21 cellular contexts compared by ENCODE assay signal in genomic region chr21:33058468-33059318, GRCh38. TPM values are rescaled to one million over a fixed set of nuclear protein-coding genes. Genes with fewer than 3 reads are reported as not detected.
A peak's percentile ranks its signal among the peaks of the same experiment; 100 is the strongest.
DNase-seq lines count a peak whose midpoint lies in the region; ATAC-seq and TF ChIP-seq lines count a peak whose summit lies in the region.
"Had no signal": no experiment of that assay in that cellular context is flagged by ENCODE, and none has a peak within 500 bp of the region (broad histone marks: within the 10 kb centered on the region; RNA-seq: fewer than 3 reads in every experiment).

No MANE protein-coding gene starts in this region.

- H3K4me3 ChIP-seq in PC-3 (ENCODE audit: low read length) (no peak overlapping the region), Caco-2 (ENCODE audit: low read depth, low read length) (no peak overlapping the region)
- H3K4me3 ChIP-seq: neural progenitor cell, tibial nerve had no signal

- H3K79me2 ChIP-seq in PC-3 (ENCODE audit: low read length) = no peaks in the 10 kb centered on the region

- no peak overlapping the region for H3K9ac ChIP-seq in PC-3 (ENCODE audit: low read length)
- H3K9ac ChIP-seq: neural progenitor cell had no signal

- no peak overlapping the region for H2AFZ ChIP-seq in PC-3 (ENCODE audit: low read length)
- H2AFZ ChIP-seq: neural progenitor cell had no signal

- H3K9me3 ChIP-seq in PC-3 (ENCODE audit: low read length) (no peaks in the 10 kb centered on the region), Caco-2 (no peaks in the 10 kb centered on the region)
- H3K9me3 ChIP-seq: tibial nerve had no signal

- TF ChIP-seq CTCF in PC-3 (conservative IDR thresholded peaks at IDR 0.05; ENCODE audit: low read depth, low read length) (no peak), Caco-2 (IDR thresholded peaks at IDR 0.05; ENCODE audit: insufficient read depth in 1 of 2, low read depth in 1 of 2, low read length in 1 of 2, severe bottlenecking in 1 of 2, unreplicated experiment in 1 of 2) (no peak)

- H3K9me3 Mint-ChIP-seq in dendritic cell treated with granulocyte-macrophage colony-stimulating factor and Interleukin-4, amounts not matched to agents 40 ng/mL and 50 ng/mL, for 4 days = no peaks in the 10 kb centered on the region
- no peaks in the 10 kb centered on the region for H3K9me3 Mint-ChIP-seq in Caco-2 (ENCODE audit: unreplicated experiment)
- H3K9me3 Mint-ChIP-seq: HFFc6, neural progenitor cell had no signal

- H3K36me3 Mint-ChIP-seq in dendritic cell treated with granulocyte-macrophage colony-stimulating factor and Interleukin-4, amounts not matched to agents 40 ng/mL and 50 ng/mL, for 4 days (ENCODE audit: low read depth) = no peaks in the 10 kb centered on the region
- H3K36me3 Mint-ChIP-seq in Caco-2 (ENCODE audit: insufficient read depth, unreplicated experiment) = no peaks in the 10 kb centered on the region
- H3K36me3 Mint-ChIP-seq: neural progenitor cell had no signal

- intact Hi-C loops in dendritic cell treated with granulocyte-macrophage colony-stimulating factor and Interleukin-4, amounts not matched to agents 40 ng/mL and 50 ng/mL, for 4 days (cut with micrococcal nuclease) = no loop called here
- intact Hi-C loops in posterior cingulate gyrus (cut with DNase I) = no loop called here
- intact Hi-C loops in PC-3 (cut with micrococcal nuclease) = no loop called here
- intact Hi-C loops in Caco-2 (cut with micrococcal nuclease; ENCODE audit: unreplicated experiment) = no loop called here

- DNase-seq in NCI-H2029 treated with DMSO at 0.1 percent for 48 hours (lab: John Stamatoyannopoulos, UW) (peak; percentile 19), NCI-H2029 (lab: John Stamatoyannopoulos, UW) (no peak), NCI-H1092 treated with DMSO at 0.1 percent for 48 hours (lab: John Stamatoyannopoulos, UW) (peak; percentile 37), posterior cingulate gyrus (peak in 6 of 10 donors; percentile 32 to 93 (median 62)), PC-3 (no peak), Caco-2 (no peak)
- DNase-seq: activated CD4-positive, alpha-beta T cell treated with anti-CD3 and anti-CD28 coated beads, Interleukin-2, amount 50 U/mL, for 48 hours; activated gamma-delta T cell; brain microvascular endothelial cell; HFFc6; NCI-H345; stimulated activated CD4-positive, alpha-beta T cell treated with anti-CD3 and anti-CD28 coated beads, Interleukin-12 subunit alpha, Interleukin-12 subunit beta, amount 100 ng/mL, for 4 hours had no signal

- POLR2A ChIA-PET in PC-3 (lab: Charles Lee; ENCODE audit: unreplicated experiment) = no interaction called here
- POLR2A ChIA-PET in Caco-2 (lab: Charles Lee) = no interaction called here

- peaks cover 1% of the 10 kb centered on the region for H3K27me3 Mint-ChIP-seq in dendritic cell treated with granulocyte-macrophage colony-stimulating factor and Interleukin-4, amounts not matched to agents 40 ng/mL and 50 ng/mL, for 4 days
- H3K27me3 Mint-ChIP-seq in Caco-2 (ENCODE audit: insufficient read depth, unreplicated experiment) = peaks cover 29% of the 10 kb centered on the region

- H3K4me1 ChIP-seq in PC-3 (ENCODE audit: insufficient read depth, low read length) (no peaks in the 10 kb centered on the region), Caco-2 (no peaks in the 10 kb centered on the region)
- H3K4me1 ChIP-seq: neural progenitor cell had no signal

- H3K4me3 Mint-ChIP-seq in dendritic cell treated with granulocyte-macrophage colony-stimulating factor and Interleukin-4, amounts not matched to agents 40 ng/mL and 50 ng/mL, for 4 days = no peak overlapping the region
- no peak overlapping the region for H3K4me3 Mint-ChIP-seq in Caco-2 (ENCODE audit: unreplicated experiment)
- H3K4me3 Mint-ChIP-seq: HFFc6, neural progenitor cell had no signal

- H3K9me2 ChIP-seq in PC-3 (replicated peaks; ENCODE audit: low read length) = no peaks in the 10 kb centered on the region

- H3K36me3 ChIP-seq in PC-3 (ENCODE audit: low read depth, low read length) (no peaks in the 10 kb centered on the region), Caco-2 (ENCODE audit: control insufficient read depth, insufficient read depth, low read length) (no peaks in the 10 kb centered on the region)
- H3K36me3 ChIP-seq: brain microvascular endothelial cell, neural progenitor cell, tibial nerve had no signal

- CTCF ChIA-PET in PC-3 (lab: Charles Lee) = no interaction called here
- CTCF ChIA-PET in Caco-2 (lab: Charles Lee) = no interaction called here

- H3K27ac Mint-ChIP-seq in dendritic cell treated with granulocyte-macrophage colony-stimulating factor and Interleukin-4, amounts not matched to agents 40 ng/mL and 50 ng/mL, for 4 days = peak overlapping the region; percentile 22
- H3K27ac Mint-ChIP-seq in Caco-2 (ENCODE audit: unreplicated experiment) = no peak overlapping the region
- H3K27ac Mint-ChIP-seq: HFFc6, neural progenitor cell had no signal

- H4K20me1 ChIP-seq in PC-3 (ENCODE audit: low read length) = no peaks in the 10 kb centered on the region

- ATAC-seq in PC-3 (no peak), GM21786 (IDR thresholded peaks at IDR 0.05; ENCODE audit: unreplicated experiment) (no peak)

- H3K27me3 ChIP-seq in PC-3 (ENCODE audit: low read length) (peaks cover 70% of the 10 kb centered on the region), Caco-2 (replicated peaks; ENCODE audit: control insufficient read depth, insufficient read depth, low read length) (peaks cover 2% of the 10 kb centered on the region)

- no peak overlapping the region for H3K4me2 ChIP-seq in PC-3 (ENCODE audit: low read length)
- H3K4me2 ChIP-seq: neural progenitor cell had no signal

- H3K27ac ChIP-seq in PC-3 (ENCODE audit: low read length) = no peak overlapping the region
- H3K27ac ChIP-seq: brain microvascular endothelial cell, neural progenitor cell had no signal

- peaks cover 82% of the 10 kb centered on the region for H3K4me1 Mint-ChIP-seq in dendritic cell treated with granulocyte-macrophage colony-stimulating factor and Interleukin-4, amounts not matched to agents 40 ng/mL and 50 ng/mL, for 4 days (ENCODE audit: low read depth)
- no peaks in the 10 kb centered on the region for H3K4me1 Mint-ChIP-seq in Caco-2 (ENCODE audit: low read depth, unreplicated experiment)

- no peaks in the 10 kb centered on the region for H3F3A ChIP-seq in PC-3 (ENCODE audit: low read length, unreplicated experiment)

- BruUV-seq in PC-3 (replicated peaks; lab: Mats Ljungman, UMichigan) (no TSS peak), Caco-2 (replicated peaks; lab: Mats Ljungman, UMichigan) (no TSS peak)

RNA-seq across cellular contexts. Expression of gene OLIG1, which starts 11.2 kb away (rescaled TPM):
- total RNA-seq in PC-3 (2014; rRNA removed) (2.3 TPM in 1 of 2 replicates, not detected in the other), Caco-2 (2022) (not detected in 2 replicates)
- total RNA-seq: A172; glomerular endothelial cell; HFFc6; kidney epithelial cell; RPMI7951; T-helper 2 cell treated with Interferon-gamma antibody and Interleukin-4, amounts not matched to agents 100 ng/mL and 5 ng/mL, for 36 hours; tibial nerve had no signal

RNA-seq across cellular contexts. Expression of gene OLIG2, which starts 33.0 kb away (rescaled TPM):
- total RNA-seq in PC-3 (2014; rRNA removed) (not detected in 2 replicates), Caco-2 (2022) (not detected in 2 replicates)
- total RNA-seq: glomerular endothelial cell; HFFc6; kidney epithelial cell; T-helper 2 cell treated with Interferon-gamma antibody and Interleukin-4, amounts not matched to agents 100 ng/mL and 5 ng/mL, for 36 hours had no signal

Comparison
In these comparisons a context has a peak if more than half of its experiments do, and no peak if none do; other contexts are left out.
1. DNase-seq: peak in NCI-H2029 treated with DMSO at 0.1 percent for 48 hours (single experiment), NCI-H1092 treated with DMSO at 0.1 percent for 48 hours (single experiment) and posterior cingulate gyrus (6 of 10); none in NCI-H2029 (single experiment), PC-3 (single experiment) and Caco-2 (0 of 2).